29 cellular contexts compared by ENCODE assay signal in genomic region chr20:5980720-5981119, GRCh38.
"Had no signal": no experiment of that assay in that cellular context is flagged by ENCODE, and none has a peak within 500 bp of the region (broad histone marks: within the 10 kb centered on the region; RNA-seq: fewer than 3 reads in every experiment).

No MANE protein-coding gene starts in this region.

- H3K4me1 ChIP-seq: ascending aorta, breast epithelium had no signal

- H3K9me3 ChIP-seq: ascending aorta, breast epithelium had no signal

- DNase-seq: activated CD4-positive, alpha-beta memory T cell treated with anti-CD3 and anti-CD28 coated beads for 36 hours; activated CD4-positive, alpha-beta T cell treated with anti-CD3 and anti-CD28 coated beads for 36 hours; activated CD4-positive, alpha-beta T cell treated with anti-CD3 and anti-CD28 coated beads, Interleukin-2, amount 10 ng/mL, durations not matched to agents 24 days and 14 days; activated CD4-positive, CD25-positive, alpha-beta regulatory T cell; activated CD4-positive, CD25-positive, alpha-beta regulatory T cell treated with anti-CD3 and anti-CD28 coated beads, Interleukin-2, amount 50 U/mL, for 72 hours; activated CD8-positive, alpha-beta memory T cell treated with anti-CD3 and anti-CD28 coated beads, Interleukin-2, amount 10 ng/mL, durations not matched to agents 7 days and 5 days; activated CD8-positive, alpha-beta memory T cell treated with anti-CD3 and anti-CD28 coated beads, Interleukin-2, amount 50 U/mL, for 48 hours; activated CD8-positive, alpha-beta T cell treated with anti-CD3 and anti-CD28 coated beads, Interleukin-2, amount 10 ng/mL, durations not matched to agents 7 days and 5 days; activated gamma-delta T cell; activated naive CD4-positive, alpha-beta T cell; activated naive CD4-positive, alpha-beta T cell treated with anti-CD3 and anti-CD28 coated beads, Interleukin-2, amount 10 ng/mL, durations not matched to agents 7 days and 5 days; activated naive CD8-positive, alpha-beta T cell treated with anti-CD3 and anti-CD28 coated beads, Interleukin-2, amount 10 ng/mL, durations not matched to agents 7 days and 5 days; activated T-cell treated with anti-CD3 and anti-CD28 coated beads for 4 hours; activated T-cell treated with anti-CD3 and anti-CD28 coated beads, Interleukin-2, amount 50 U/mL, for 24 hours; activated T-cell treated with anti-CD3 and anti-CD28 coated beads, Interleukin-2, amount 50 U/mL, for 72 hours; central memory CD4-positive, alpha-beta T cell; cerebellar nuclear complex; dorsolateral prefrontal cortex; effector memory CD4-positive, alpha-beta T cell; endodermal cell; foreskin fibroblast; T-helper 2 cell had no signal

- H3K27ac ChIP-seq: ascending aorta, breast epithelium, cardiac muscle cell, coronary artery, dorsolateral prefrontal cortex had no signal

- ATAC-seq: activated CD4-positive, alpha-beta T cell treated with anti-CD3 and anti-CD28 coated beads for 36 hours; activated CD8-positive, alpha-beta memory T cell treated with anti-CD3 and anti-CD28 coated beads, Interleukin-2, amount 10 ng/mL, durations not matched to agents 7 days and 5 days; activated CD8-positive, alpha-beta T cell treated with anti-CD3 and anti-CD28 coated beads, Interleukin-2, amount 10 ng/mL, durations not matched to agents 7 days and 5 days; activated naive CD4-positive, alpha-beta T cell treated with anti-CD3 and anti-CD28 coated beads, Interleukin-2, amount 50 U/mL, for 72 hours; activated T-cell treated with anti-CD3 and anti-CD28 coated beads, Interleukin-2, amount 50 U/mL, for 72 hours; esophagus mucosa had no signal

- H3K27me3 ChIP-seq: ascending aorta, breast epithelium, cardiac muscle cell, dorsolateral prefrontal cortex had no signal

- FAIRE-seq: frontal cortex had no signal

- H3K4me3 ChIP-seq: ascending aorta, breast epithelium, cardiac muscle cell, coronary artery, dorsolateral prefrontal cortex had no signal
